ENCODE assay signal across 21 cellular contexts in genomic region chr16:47162670-47163420, GRCh38. TPM values are rescaled to one million over a fixed set of nuclear protein-coding genes. Genes with fewer than 3 reads are reported as not detected.
DNase-seq lines count a peak whose midpoint lies in the region; ATAC-seq and TF ChIP-seq lines count a peak whose summit lies in the region.
"Had no signal": no experiment of that assay in that cellular context is flagged by ENCODE, and none has a peak within 500 bp of the region (broad histone marks: within the 10 kb centered on the region; RNA-seq: fewer than 3 reads in every experiment).

No MANE protein-coding gene starts in this region.

- in situ Hi-C loops in IMR-90 (cut with MboI; ENCODE audit: low sequenced_read_pairs): loop anchor here (25.0 kb wide), 1 partner anchor 499 kb away; no protein-coding TSS in a partner anchor

- ATAC-seq in heart left ventricle: no peak
- no peak for ATAC-seq in IMR-90 (ENCODE audit: low read depth)
- ATAC-seq: GM12878, Right ventricle myocardium inferior had no signal

- H3K79me2 ChIP-seq in trophoblast cell (ENCODE audit: control insufficient read depth, insufficient read depth, low read length, poor library complexity): no peaks in the 10 kb centered on the region

- WGBS in heart left ventricle, 4 donors: 91 to 94% (median 93%) methylated on average over 10 of the region's 10 CpGs
- 96% methylated on average over 5 of the region's 10 CpGs; no CpG with 5 or more reads in 1 of the 2 experiments for WGBS in IMR-90 (ENCODE audit: extremely low coverage in 2 of 2, insufficient read length in 1 of 2), 2 experiments
- no CpG with 5 or more reads among the region's 10 CpGs for whole genome bisulfite sequencing in trophoblast cell (ENCODE audit: extremely low coverage, insufficient coverage, insufficient read length)

- H3K18ac ChIP-seq in IMR-90 (ENCODE audit: low read depth, low read length): no peak overlapping the region
- H3K18ac ChIP-seq in trophoblast cell (ENCODE audit: low read length): no peak overlapping the region

- intact Hi-C loops in heart left ventricle (cut with DNase I): no loop called here
- intact Hi-C loops in IMR-90 (cut with micrococcal nuclease): no loop called here
- intact Hi-C loops in breast epithelium (cut with DNase I; ENCODE audit: low total_unique reads): no loop called here

- H2AK9ac ChIP-seq in IMR-90 (replicated peaks; ENCODE audit: low read depth, low read length, poor library complexity): no peak overlapping the region

- H3K4ac ChIP-seq in IMR-90 (ENCODE audit: low read depth, low read length) (no peak overlapping the region), trophoblast cell (ENCODE audit: low read depth, low read length) (no peak overlapping the region)

- H2AFZ ChIP-seq in IMR-90 (replicated peaks; ENCODE audit: low read length, poor library complexity) (no peak overlapping the region), trophoblast cell (ENCODE audit: insufficient read depth, low read length, poor library complexity) (no peak overlapping the region)

- no peaks in the 10 kb centered on the region for H3K79me1 ChIP-seq in IMR-90 (ENCODE audit: low read depth in 1 of 2, low read length in 2 of 2)
- H3K79me1 ChIP-seq in trophoblast cell (ENCODE audit: low read length): no peaks in the 10 kb centered on the region

- dilution Hi-C loops in IMR-90 (cut with HindIII; ENCODE audit: low sequenced_read_pairs, unreplicated experiment): no loop called here

- H3K9me3 ChIP-seq in cardiac muscle cell (ENCODE audit: low read depth): no peaks in the 10 kb centered on the region
- no peaks in the 10 kb centered on the region for H3K9me3 ChIP-seq in heart left ventricle
- H3K9me3 ChIP-seq in IMR-90 (ENCODE audit: control insufficient read depth, insufficient read depth, low read length): no peaks in the 10 kb centered on the region
- H3K9me3 ChIP-seq in trophoblast cell (ENCODE audit: insufficient read depth, low read depth, low read length): no peaks in the 10 kb centered on the region
- H3K9me3 ChIP-seq in breast epithelium: no peaks in the 10 kb centered on the region

- H2BK12ac ChIP-seq in trophoblast cell (ENCODE audit: low read length): no peak overlapping the region

- H3K9ac ChIP-seq in IMR-90 (ENCODE audit: low read depth, low read length): no peak overlapping the region
- no peak overlapping the region for H3K9ac ChIP-seq in trophoblast cell (ENCODE audit: low read length)
- H3K9ac ChIP-seq: KMS-11 had no signal

- TF ChIP-seq CTCF in cardiac muscle cell (IDR thresholded peaks at IDR 0.05; ENCODE audit: low read depth, low read length): peak; percentile 5
- TF ChIP-seq CTCF in heart left ventricle (IDR thresholded peaks at IDR 0.05): peak in 3 of 12 donors; percentile 7 to 13 (median 11)
- no peak for TF ChIP-seq CTCF in IMR-90 (conservative IDR thresholded peaks at IDR 0.05; ENCODE audit: low read depth, low read length)
- no peak for TF ChIP-seq CTCF in breast epithelium (IDR thresholded peaks at IDR 0.05)

- H3K56ac ChIP-seq in IMR-90 (ENCODE audit: extremely low read depth, insufficient read depth, low read length): no peak overlapping the region

- H4K91ac ChIP-seq in IMR-90 (ENCODE audit: insufficient read depth, low read depth, low read length) (no peak overlapping the region), trophoblast cell (ENCODE audit: low read depth, low read length) (no peak overlapping the region)

- no peak for TF ChIP-seq RAD21 in IMR-90 (IDR thresholded peaks at IDR 0.05; ENCODE audit: low read length)

- no peak overlapping the region for H2BK5ac ChIP-seq in IMR-90 (ENCODE audit: low read depth, low read length, poor library complexity, severe bottlenecking)
- no peak overlapping the region for H2BK5ac ChIP-seq in trophoblast cell (ENCODE audit: low read depth, low read length, poor library complexity)

- CTCF ChIA-PET in IMR-90 (lab: Yijun Ruan, JAX): interaction anchor here (1.0 kb wide), 1 partner anchor 19 kb away, joined by 3 read pairs; the partner anchor contains the start of gene NETO2

- no peak overlapping the region for H2BK120ac ChIP-seq in IMR-90 (ENCODE audit: low read depth, low read length)
- H2BK120ac ChIP-seq in trophoblast cell (ENCODE audit: insufficient read depth, low read length, poor library complexity): no peak overlapping the region

- no peak overlapping the region for H2BK15ac ChIP-seq in IMR-90 (ENCODE audit: low read depth, low read length)

- peaks cover 19% of the 10 kb centered on the region for H3K36me3 ChIP-seq in cardiac muscle cell
- H3K36me3 ChIP-seq in heart left ventricle: peaks cover 0 to 42% (median 14%) of the 10 kb centered on the region in 9 donors
- no peaks in the 10 kb centered on the region for H3K36me3 ChIP-seq in IMR-90 (ENCODE audit: control insufficient read depth, insufficient read depth, low read length)
- no peaks in the 10 kb centered on the region for H3K36me3 ChIP-seq in trophoblast cell (ENCODE audit: control insufficient read depth in 1 of 2, insufficient read depth in 2 of 2, low read length in 2 of 2)
- no peaks in the 10 kb centered on the region for H3K36me3 ChIP-seq in breast epithelium

- no TSS peak for BruUV-seq in IMR-90 (replicated peaks; lab: Mats Ljungman, UMichigan)

- H3K27me3 ChIP-seq in cardiac muscle cell (no peaks in the 10 kb centered on the region), heart left ventricle (no peaks in the 10 kb centered on the region), IMR-90 (ENCODE audit: control insufficient read depth, insufficient read depth, low read length) (no peaks in the 10 kb centered on the region), trophoblast cell (ENCODE audit: insufficient read depth, low read length) (no peaks in the 10 kb centered on the region), breast epithelium (no peaks in the 10 kb centered on the region)

- no peak overlapping the region for H2BK20ac ChIP-seq in IMR-90 (ENCODE audit: low read depth, low read length)

- H3K4me1 ChIP-seq in cardiac muscle cell (ENCODE audit: low read depth): no peaks in the 10 kb centered on the region
- H3K4me1 ChIP-seq in heart left ventricle: no peaks in the 10 kb centered on the region
- H3K4me1 ChIP-seq in IMR-90 (ENCODE audit: control insufficient read depth, insufficient read depth, low read length): no peaks in the 10 kb centered on the region
- H3K4me1 ChIP-seq in trophoblast cell (ENCODE audit: control insufficient read depth in 1 of 2, insufficient read depth in 2 of 2, low read length in 2 of 2): no peaks in the 10 kb centered on the region
- no peaks in the 10 kb centered on the region for H3K4me1 ChIP-seq in breast epithelium

- H3K23ac ChIP-seq in IMR-90 (ENCODE audit: low read depth, low read length) (no peak overlapping the region), trophoblast cell (ENCODE audit: low read length) (no peak overlapping the region)

- H3K27ac ChIP-seq in cardiac muscle cell: no peak overlapping the region
- H3K27ac ChIP-seq in heart left ventricle: no peak overlapping the region
- H3K27ac ChIP-seq in IMR-90 (ENCODE audit: insufficient read depth, low read length): no peak overlapping the region
- H3K27ac ChIP-seq in trophoblast cell (ENCODE audit: low read depth, low read length): no peak overlapping the region
- no peak overlapping the region for H3K27ac ChIP-seq in breast epithelium
- H3K27ac ChIP-seq: KMS-11 had no signal

- H3K14ac ChIP-seq in IMR-90 (replicated peaks; ENCODE audit: low read depth, low read length) (no peak overlapping the region), trophoblast cell (ENCODE audit: low read length) (no peak overlapping the region)

- H2AK5ac ChIP-seq in IMR-90 (ENCODE audit: low read depth, low read length): no peak overlapping the region
- H2AK5ac ChIP-seq in trophoblast cell (ENCODE audit: low read length): no peak overlapping the region

- no peak for DNase-seq in cardiac muscle cell (ENCODE audit: low read depth in 1 of 2, low spot score in 1 of 2)
- no peak for DNase-seq in heart left ventricle
- DNase-seq in IMR-90: peak; percentile 4
- DNase-seq in astrocyte of the hippocampus (ENCODE audit: low read depth, low spot score): peak; percentile 23
- peak; percentile 74 to 86 for DNase-seq in trophoblast cell
- DNase-seq in breast epithelium (ENCODE audit: low spot score in 2 of 2): no peak
- DNase-seq in CD1c-positive myeloid dendritic cell (ENCODE audit: extremely low spot score): no peak
- no peak for DNase-seq in NOMO-1 treated with DMSO at 0.1 percent for 48 hours (lab: John Stamatoyannopoulos, UW; ENCODE audit: unreplicated experiment)
- DNase-seq: 8988T, C1 segment of cervical spinal cord, DMS79, GOT3, NCI-H1105 treated with DMSO at 0.1 percent for 48 hours, NCI-H1694, NCI-H2081 treated with DMSO at 0.1 percent for 48 hours, NCI-H2171 treated with DMSO at 0.1 percent for 48 hours, NCI-H524 treated with DMSO at 0.1 percent for 48 hours, NCI-H82 had no signal

- H4K12ac ChIP-seq in trophoblast cell (ENCODE audit: low read depth, low read length): no peak overlapping the region

- H3K9me1 ChIP-seq in IMR-90 (ENCODE audit: insufficient read depth, low read length): no peaks in the 10 kb centered on the region

- TF ChIP-seq POLR2A in heart left ventricle (IDR thresholded peaks at IDR 0.05) (no peak), IMR-90 (IDR thresholded peaks at IDR 0.05; ENCODE audit: low read depth, low read length) (no peak), breast epithelium (IDR thresholded peaks at IDR 0.05) (no peak)

- no peak overlapping the region for H3K4me3 ChIP-seq in cardiac muscle cell
- no peak overlapping the region for H3K4me3 ChIP-seq in heart left ventricle
- no peak overlapping the region for H3K4me3 ChIP-seq in IMR-90 (ENCODE audit: insufficient read depth, low read depth, low read length)
- H3K4me3 ChIP-seq in trophoblast cell (ENCODE audit: low read depth, low read length): no peak overlapping the region
- H3K4me3 ChIP-seq in breast epithelium: no peak overlapping the region
- H3K4me3 ChIP-seq: GM12878 had no signal

- H3K4me2 ChIP-seq in IMR-90 (ENCODE audit: low read depth, low read length) (no peak overlapping the region), trophoblast cell (ENCODE audit: low read length) (no peak overlapping the region)
- H3K4me2 ChIP-seq: KMS-11 had no signal

- POLR2A ChIA-PET in IMR-90 (lab: Charles Lee; ENCODE audit: unreplicated experiment): no interaction called here

- no peaks in the 10 kb centered on the region for H4K20me1 ChIP-seq in IMR-90 (ENCODE audit: insufficient read depth, low read length)

- no peak overlapping the region for H4K5ac ChIP-seq in IMR-90 (ENCODE audit: low read depth, low read length)

- H4K8ac ChIP-seq in IMR-90 (ENCODE audit: low read depth in 2 of 2, low read length in 2 of 2) (no peak overlapping the region), trophoblast cell (ENCODE audit: low read depth, low read length) (no peak overlapping the region)

TF ChIP-seq in IMR-90, 13 proteins besides CTCF, POLR2A, EP300 and RAD21 (continues in another document):
- TF ChIP-seq RFX5 (IDR thresholded peaks at IDR 0.05; ENCODE audit: low read depth, low read length): no peak

RNA-seq across cellular contexts. Expression of gene NETO2, which starts 19.1 kb away (rescaled TPM):
- total RNA-seq in cardiac muscle cell (12.7 and 17.6 TPM in 2 replicates), heart left ventricle (1 to 10 TPM; 1.2 to 7.0 (median 2.3) TPM), IMR-90 (2012; rRNA removed) (31.4 and 39.3 TPM in 2 replicates), breast epithelium (10 to 100 TPM in 1 of 3 donors, 1 to 10 TPM in 2; 1.4 to 16.7 (median 5.9) TPM)
- polyA plus RNA-seq in cardiac muscle cell (14.6 and 19.0 TPM in 2 replicates), heart left ventricle (1 to 10 TPM; 1.0 to 7.8 TPM), IMR-90 (2012; rRNA removed) (38.5 and 40.7 TPM in 2 replicates)
- polyA plus RNA-seq in IMR-90 (2012; cell fraction: cytosol; rRNA removed): 14.6 and 15.3 TPM in 2 replicates
- 9.6 and 34.3 TPM in 2 replicates for polyA plus RNA-seq in IMR-90 (2012; cell fraction: nucleus; rRNA removed; ENCODE audit: low replicate concordance)
- 13.5 and 15.0 TPM in 2 replicates for polyA plus RNA-seq in trophoblast cell (2013)

Comparison
In these comparisons a context has a peak if more than half of its experiments do, and no peak if none do; other contexts are left out.
1. DNase-seq: peak in IMR-90 (single experiment), astrocyte of the hippocampus (single experiment) and trophoblast cell (2 of 2); none in cardiac muscle cell (0 of 2), heart left ventricle (0 of 5), breast epithelium (0 of 2), CD1c-positive myeloid dendritic cell (single experiment) and NOMO-1 treated with DMSO at 0.1 percent for 48 hours (single experiment).